In genomic region chr12:3562484-3562883, GRCh38 we compare ENCODE assay signal across 35 cellular contexts.
"Had no signal": no experiment of that assay in that cellular context is flagged by ENCODE, and none has a peak within 500 bp of the region (broad histone marks: within the 10 kb centered on the region; RNA-seq: fewer than 3 reads in every experiment).

No MANE protein-coding gene starts in this region.

- FAIRE-seq: bronchial epithelial cell, TTC549 had no signal

- H3K4me3 Mint-ChIP-seq: activated B cell treated with CpG ODN at 0.5 μM for 24 hours; activated CD4-positive, alpha-beta memory T cell treated with anti-CD3 and anti-CD28 coated beads for 36 hours; activated CD4-positive, alpha-beta T cell treated with anti-CD3 and anti-CD28 coated beads, Interleukin-2, amount 10 ng/mL, durations not matched to agents 24 days and 14 days; activated CD8-positive, alpha-beta memory T cell treated with anti-CD3 and anti-CD28 coated beads, Interleukin-2, amount 10 ng/mL, durations not matched to agents 7 days and 5 days; activated CD8-positive, alpha-beta T cell treated with anti-CD3 and anti-CD28 coated beads for 36 hours; activated naive CD4-positive, alpha-beta T cell treated with anti-CD3 and anti-CD28 coated beads, Interleukin-2, amount 10 ng/mL, durations not matched to agents 7 days and 5 days; activated naive CD4-positive, alpha-beta T cell treated with anti-CD3 and anti-CD28 coated beads, Interleukin-2, amount 50 U/mL, for 24 hours; activated naive CD8-positive, alpha-beta T cell; activated naive CD8-positive, alpha-beta T cell treated with anti-CD3 and anti-CD28 coated beads, Interleukin-2, amount 10 ng/mL, durations not matched to agents 7 days and 5 days; activated naive CD8-positive, alpha-beta T cell treated with anti-CD3 and anti-CD28 coated beads, Interleukin-2, amount 50 U/mL, for 24 hours; activated T-cell treated with anti-CD3 and anti-CD28 coated beads, Interleukin-2, amount 50 U/mL, for 24 hours; brain; central memory CD8-positive, alpha-beta T cell; T-helper 1 cell treated with Interleukin-12 subunit alpha and Interleukin-12 subunit beta and Interleukin-4 antibody, amounts not matched to agents 30 μg/mL and 1 μg/mL, for 36 hours; T-helper 2 cell treated with Interferon-gamma antibody and Interleukin-4, amounts not matched to agents 5 μg/mL and 100 μg/mL, for 36 hours had no signal

- H3K4me3 ChIP-seq: ascending aorta, cardiac muscle cell had no signal

- H3K27me3 ChIP-seq: ascending aorta had no signal

- DNase-seq: activated B cell treated with CpG ODN at 0.5 μM for 24 hours; activated CD4-positive, alpha-beta memory T cell treated with anti-CD3 and anti-CD28 coated beads for 36 hours; activated CD4-positive, alpha-beta T cell treated with anti-CD3 and anti-CD28 coated beads for 4 hours; activated CD4-positive, alpha-beta T cell treated with anti-CD3 and anti-CD28 coated beads, Interleukin-2, amount 10 ng/mL, durations not matched to agents 24 days and 14 days; activated CD4-positive, alpha-beta T cell treated with anti-CD3 and anti-CD28 coated beads, Interleukin-2, amount 50 U/mL, for 1 hour; activated CD4-positive, alpha-beta T cell treated with anti-CD3 and anti-CD28 coated beads, Interleukin-2, amount 50 U/mL, for 4 hours; activated CD4-positive, CD25-positive, alpha-beta regulatory T cell treated with anti-CD3 and anti-CD28 coated beads, Interleukin-2, amount 50 U/mL, for 72 hours; activated CD8-positive, alpha-beta memory T cell treated with anti-CD3 and anti-CD28 coated beads, Interleukin-2, amount 10 ng/mL, durations not matched to agents 7 days and 5 days; activated CD8-positive, alpha-beta memory T cell treated with anti-CD3 and anti-CD28 coated beads, Interleukin-2, amount 50 U/mL, for 48 hours; activated CD8-positive, alpha-beta T cell treated with anti-CD3 and anti-CD28 coated beads for 36 hours; activated gamma-delta T cell; activated naive CD4-positive, alpha-beta T cell treated with anti-CD3 and anti-CD28 coated beads, Interleukin-2, amount 10 ng/mL, durations not matched to agents 7 days and 5 days; activated naive CD4-positive, alpha-beta T cell treated with Interleukin-2 at 50 U/mL for 16 hours; activated naive CD8-positive, alpha-beta T cell treated with anti-CD3 and anti-CD28 coated beads, Interleukin-2, amount 10 ng/mL, durations not matched to agents 7 days and 5 days; activated naive CD8-positive, alpha-beta T cell treated with anti-CD3 and anti-CD28 coated beads, Interleukin-2, amount 50 U/mL, for 24 hours; activated T-cell treated with anti-CD3 and anti-CD28 coated beads, Interleukin-2, amount 50 U/mL, for 24 hours; activated T-cell treated with anti-CD3 and anti-CD28 coated beads, Interleukin-2, amount 50 U/mL, for 48 hours; anterior cingulate cortex; caudate nucleus; cerebellar nuclear complex; T-helper 1 cell; T-helper 2 cell; T-helper 9 cell had no signal

- H3K9me3 ChIP-seq: ascending aorta had no signal

- H3K36me3 Mint-ChIP-seq: activated CD4-positive, alpha-beta memory T cell treated with anti-CD3 and anti-CD28 coated beads for 36 hours; activated CD8-positive, alpha-beta memory T cell treated with anti-CD3 and anti-CD28 coated beads, Interleukin-2, amount 10 ng/mL, durations not matched to agents 7 days and 5 days; activated naive CD4-positive, alpha-beta T cell treated with anti-CD3 and anti-CD28 coated beads, Interleukin-2, amount 10 ng/mL, durations not matched to agents 7 days and 5 days; activated naive CD4-positive, alpha-beta T cell treated with anti-CD3 and anti-CD28 coated beads, Interleukin-2, amount 50 U/mL, for 24 hours; activated naive CD8-positive, alpha-beta T cell; activated naive CD8-positive, alpha-beta T cell treated with anti-CD3 and anti-CD28 coated beads, Interleukin-2, amount 10 ng/mL, durations not matched to agents 7 days and 5 days; brain had no signal

- H3K27me3 Mint-ChIP-seq: activated CD8-positive, alpha-beta T cell treated with anti-CD3 and anti-CD28 coated beads for 36 hours had no signal

- ATAC-seq: activated CD8-positive, alpha-beta memory T cell treated with anti-CD3 and anti-CD28 coated beads, Interleukin-2, amount 10 ng/mL, durations not matched to agents 7 days and 5 days; activated CD8-positive, alpha-beta T cell treated with anti-CD3 and anti-CD28 coated beads for 36 hours; activated naive CD8-positive, alpha-beta T cell treated with anti-CD3 and anti-CD28 coated beads, Interleukin-2, amount 50 U/mL, for 24 hours had no signal

- H3K36me3 ChIP-seq: ascending aorta, cardiac muscle cell had no signal

- H3K9me3 Mint-ChIP-seq: activated B cell treated with CpG ODN at 0.5 μM for 24 hours; activated CD4-positive, alpha-beta memory T cell treated with anti-CD3 and anti-CD28 coated beads for 36 hours; activated CD4-positive, alpha-beta T cell treated with anti-CD3 and anti-CD28 coated beads, Interleukin-2, amount 10 ng/mL, durations not matched to agents 24 days and 14 days; activated CD8-positive, alpha-beta T cell treated with anti-CD3 and anti-CD28 coated beads for 36 hours; activated naive CD4-positive, alpha-beta T cell treated with anti-CD3 and anti-CD28 coated beads, Interleukin-2, amount 10 ng/mL, durations not matched to agents 7 days and 5 days; activated naive CD4-positive, alpha-beta T cell treated with anti-CD3 and anti-CD28 coated beads, Interleukin-2, amount 50 U/mL, for 24 hours; activated naive CD8-positive, alpha-beta T cell treated with anti-CD3 and anti-CD28 coated beads, Interleukin-2, amount 10 ng/mL, durations not matched to agents 7 days and 5 days; activated naive CD8-positive, alpha-beta T cell treated with anti-CD3 and anti-CD28 coated beads, Interleukin-2, amount 50 U/mL, for 24 hours; activated T-cell treated with anti-CD3 and anti-CD28 coated beads, Interleukin-2, amount 50 U/mL, for 24 hours; activated T-helper 2 cell treated with anti-CD3 and anti-CD28 coated beads, Interferon-gamma antibody, Interleukin-2, Interleukin-4, amounts not matched to agents 10 μg/mL and 5 μg/mL and 100 μg/mL, durations not matched to agents 14 hours and 24 hours and 36 hours; central memory CD8-positive, alpha-beta T cell; T-helper 1 cell treated with Interleukin-12 subunit alpha and Interleukin-12 subunit beta and Interleukin-4 antibody, amounts not matched to agents 30 μg/mL and 1 μg/mL, for 36 hours; T-helper 2 cell treated with Interferon-gamma antibody and Interleukin-4, amounts not matched to agents 5 μg/mL and 100 μg/mL, for 36 hours had no signal

- H3K27ac ChIP-seq: ascending aorta, cardiac muscle cell, VCaP had no signal

- H3K4me1 ChIP-seq: ascending aorta had no signal

- H3K4me1 Mint-ChIP-seq: activated B cell treated with CpG ODN at 0.5 μM for 24 hours; activated CD4-positive, alpha-beta T cell treated with anti-CD3 and anti-CD28 coated beads, Interleukin-2, amount 10 ng/mL, durations not matched to agents 24 days and 14 days; activated naive CD4-positive, alpha-beta T cell treated with anti-CD3 and anti-CD28 coated beads, Interleukin-2, amount 10 ng/mL, durations not matched to agents 7 days and 5 days; activated naive CD4-positive, alpha-beta T cell treated with anti-CD3 and anti-CD28 coated beads, Interleukin-2, amount 50 U/mL, for 24 hours; activated naive CD8-positive, alpha-beta T cell treated with anti-CD3 and anti-CD28 coated beads, Interleukin-2, amount 10 ng/mL, durations not matched to agents 7 days and 5 days; activated naive CD8-positive, alpha-beta T cell treated with anti-CD3 and anti-CD28 coated beads, Interleukin-2, amount 50 U/mL, for 24 hours; central memory CD8-positive, alpha-beta T cell had no signal

- H3K27ac Mint-ChIP-seq: activated B cell treated with CpG ODN at 0.5 μM for 24 hours; activated CD4-positive, alpha-beta memory T cell treated with anti-CD3 and anti-CD28 coated beads for 36 hours; activated CD4-positive, alpha-beta T cell treated with anti-CD3 and anti-CD28 coated beads, Interleukin-2, amount 10 ng/mL, durations not matched to agents 24 days and 14 days; activated CD8-positive, alpha-beta memory T cell treated with anti-CD3 and anti-CD28 coated beads, Interleukin-2, amount 10 ng/mL, durations not matched to agents 7 days and 5 days; activated CD8-positive, alpha-beta T cell treated with anti-CD3 and anti-CD28 coated beads for 36 hours; activated naive CD4-positive, alpha-beta T cell treated with anti-CD3 and anti-CD28 coated beads, Interleukin-2, amount 10 ng/mL, durations not matched to agents 7 days and 5 days; activated naive CD4-positive, alpha-beta T cell treated with anti-CD3 and anti-CD28 coated beads, Interleukin-2, amount 50 U/mL, for 24 hours; activated naive CD8-positive, alpha-beta T cell; activated naive CD8-positive, alpha-beta T cell treated with anti-CD3 and anti-CD28 coated beads, Interleukin-2, amount 10 ng/mL, durations not matched to agents 7 days and 5 days; activated naive CD8-positive, alpha-beta T cell treated with anti-CD3 and anti-CD28 coated beads, Interleukin-2, amount 50 U/mL, for 24 hours; activated T-cell treated with anti-CD3 and anti-CD28 coated beads, Interleukin-2, amount 50 U/mL, for 24 hours; activated T-helper 2 cell treated with anti-CD3 and anti-CD28 coated beads, Interferon-gamma antibody, Interleukin-2, Interleukin-4, amounts not matched to agents 10 μg/mL and 5 μg/mL and 100 μg/mL, durations not matched to agents 14 hours and 24 hours and 36 hours; brain; T-helper 1 cell treated with Interleukin-12 subunit alpha and Interleukin-12 subunit beta and Interleukin-4 antibody, amounts not matched to agents 30 μg/mL and 1 μg/mL, for 36 hours; T-helper 2 cell treated with Interferon-gamma antibody and Interleukin-4, amounts not matched to agents 5 μg/mL and 100 μg/mL, for 36 hours had no signal
